In the genomic region with DNA sequence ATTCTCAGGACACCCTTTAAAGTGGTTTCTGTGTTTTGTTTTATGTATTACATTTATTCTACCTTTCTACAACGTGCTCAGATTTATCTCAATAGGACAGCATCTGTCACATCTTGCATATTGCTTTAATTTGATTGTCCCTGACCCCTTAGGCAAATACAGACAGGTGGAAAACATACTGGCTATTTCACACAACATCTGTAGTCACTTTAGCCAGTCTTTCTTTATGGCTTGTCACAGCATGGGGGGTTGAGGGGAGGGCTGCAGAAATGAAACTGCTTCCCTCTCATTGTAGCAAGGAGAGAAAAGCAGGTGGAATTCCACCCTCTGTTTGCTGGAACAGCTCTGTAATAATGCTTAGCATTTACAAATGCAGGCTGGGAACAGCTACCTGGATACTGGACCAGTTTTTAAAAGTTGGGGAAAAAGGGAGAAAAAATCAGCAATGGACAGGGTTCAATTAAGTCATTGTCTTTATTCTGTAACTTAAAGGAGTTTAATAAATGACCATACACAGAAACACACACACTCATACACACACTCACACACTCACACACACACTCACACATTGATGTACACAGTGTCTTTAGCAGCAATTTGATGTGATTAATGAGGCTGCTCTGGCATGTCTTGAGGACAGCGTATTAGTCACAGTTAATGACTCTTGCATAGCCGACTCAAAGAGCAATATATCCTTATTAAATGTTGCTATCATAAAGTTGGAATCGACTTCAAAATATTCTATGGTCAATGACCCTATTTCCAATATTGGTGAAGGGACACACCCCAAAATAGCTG, we compare ENCODE assay signal across 21 cellular contexts.
DNase-seq lines count a peak whose midpoint lies in the region; ATAC-seq and TF ChIP-seq lines count a peak whose summit lies in the region.
"Had no signal": no experiment of that assay in that cellular context is flagged by ENCODE, and none has a peak within 500 bp of the region (broad histone marks: within the 10 kb centered on the region; RNA-seq: fewer than 3 reads in every experiment).

No MANE protein-coding gene starts in this region.

- no peak overlapping the region for H3K4me3 ChIP-seq in fibroblast of mammary gland (ENCODE audit: control insufficient read depth, low read depth, low read length)
- H3K4me3 ChIP-seq: dorsolateral prefrontal cortex, esophagus squamous epithelium had no signal

- DNase-seq in COR-L47 (lab: John Stamatoyannopoulos, UW) = peak; percentile 81
- peak; percentile 86 for DNase-seq in NCI-H1417 treated with DMSO at 0.1 percent for 48 hours (lab: John Stamatoyannopoulos, UW)
- DNase-seq in NCI-H82 treated with DMSO at 0.1 percent for 48 hours (lab: John Stamatoyannopoulos, UW; ENCODE audit: unreplicated experiment) = peak; percentile 7
- peak; percentile 11 for DNase-seq in fibroblast of mammary gland (ENCODE audit: low read depth)
- no peak for DNase-seq in NOMO-1 treated with dmso at 0.1 percent for 144 hours (lab: John Stamatoyannopoulos, UW; ENCODE audit: unreplicated experiment)
- no peak for DNase-seq in GM10248 (ENCODE audit: extremely low spot score)
- DNase-seq: activated CD4-positive, alpha-beta memory T cell treated with anti-CD3 and anti-CD28 coated beads, Interleukin-2, amount 10 ng/mL, durations not matched to agents 7 days and 5 days; activated naive CD8-positive, alpha-beta T cell treated with anti-CD3 and anti-CD28 coated beads for 36 hours; activated T-cell treated with anti-CD3 and anti-CD28 coated beads, Interleukin-2, amount 50 U/mL, for 72 hours; Calu3; dorsolateral prefrontal cortex; esophagus squamous epithelium; H7; kidney; midbrain; NCI-H526; T-helper 1 cell; WERI-Rb-1 had no signal

- POLR2A ChIA-PET in GM10248 (lab: Yijun Ruan, JAX) = no interaction called here

- no peak for ATAC-seq in GM21723 (IDR thresholded peaks at IDR 0.05; ENCODE audit: unreplicated experiment)
- ATAC-seq in HG02852 (IDR thresholded peaks at IDR 0.05; ENCODE audit: unreplicated experiment) = no peak
- ATAC-seq: activated T-cell treated with anti-CD3 and anti-CD28 coated beads, Interleukin-2, amount 50 U/mL, for 72 hours; sciatic nerve had no signal

- no peak for TF ChIP-seq CTCF in fibroblast of mammary gland (conservative IDR thresholded peaks at IDR 0.05; ENCODE audit: control insufficient read depth, insufficient read depth, low read depth, low read length)
- TF ChIP-seq CTCF in GM10248 (IDR thresholded peaks at IDR 0.05; ENCODE audit: control extremely low read depth, extremely low read depth, low read depth, missing control alignments) = no peak

- CTCF ChIA-PET in GM10248 (lab: Yijun Ruan, JAX) = interaction anchor here (1.2 kb wide), 1 partner anchor 14 kb away, joined by 4 read pairs; no protein-coding TSS in a partner anchor

Comparison
In these comparisons a context has a peak if more than half of its experiments do, and no peak if none do; other contexts are left out.
1. DNase-seq: peak in COR-L47 (single experiment), NCI-H1417 treated with DMSO at 0.1 percent for 48 hours (single experiment), NCI-H82 treated with DMSO at 0.1 percent for 48 hours (single experiment) and fibroblast of mammary gland (single experiment); none in NOMO-1 treated with dmso at 0.1 percent for 144 hours (single experiment) and GM10248 (single experiment).